ENCODE assay signal across 14 cellular contexts in genomic region chr1:221761354-221762002, GRCh38.
A peak's percentile ranks its signal among the peaks of the same experiment; 100 is the strongest.
DNase-seq lines count a peak whose midpoint lies in the region; ATAC-seq and TF ChIP-seq lines count a peak whose summit lies in the region.
"Had no signal": no experiment of that assay in that cellular context is flagged by ENCODE, and none has a peak within 500 bp of the region (broad histone marks: within the 10 kb centered on the region; RNA-seq: fewer than 3 reads in every experiment).

No MANE protein-coding gene starts in this region.

- no peak for TF ChIP-seq CTCF in GM12864 (IDR thresholded peaks at IDR 0.05; ENCODE audit: low read depth, low read length, missing control alignments)

- DNase-seq in GM12864 (ENCODE audit: low read depth) (peak; percentile 77), NCI-H187 treated with DMSO at 0.1 percent for 48 hours (lab: John Stamatoyannopoulos, UW) (no peak), NCI-H2107 (lab: John Stamatoyannopoulos, UW) (no peak), OCI-M1 (lab: John Stamatoyannopoulos, UW) (no peak), NCI-H1694 treated with DMSO at 0.1 percent for 48 hours (lab: John Stamatoyannopoulos, UW) (no peak)
- DNase-seq: activated CD8-positive, alpha-beta memory T cell treated with anti-CD3 and anti-CD28 coated beads, Interleukin-2, amount 50 U/mL, for 4 hours; GDM1; left colon; NCI-H526; psoas muscle had no signal

- no peak overlapping the region for H3K4me3 ChIP-seq in GM12864 (ENCODE audit: low read depth, low read length)
- H3K4me3 ChIP-seq: psoas muscle had no signal

- ATAC-seq in GM19324 (IDR thresholded peaks at IDR 0.05; ENCODE audit: low FRiP score, unreplicated experiment) (peak; percentile 69), HG02678 (IDR thresholded peaks at IDR 0.05; ENCODE audit: unreplicated experiment) (peak; percentile 78), HG03520 (IDR thresholded peaks at IDR 0.05; ENCODE audit: unreplicated experiment) (peak; percentile 61)
- ATAC-seq: HepG2, left colon, psoas muscle had no signal
